ENCODE assay signal across 8 cellular contexts in genomic region chr6:79813854-79814477, GRCh38.
A peak's percentile ranks its signal among the peaks of the same experiment; 100 is the strongest.
DNase-seq lines count a peak whose midpoint lies in the region; ATAC-seq lines count a peak whose summit lies in the region.

No MANE protein-coding gene starts in this region.

- POLR2A ChIA-PET in activated CD4-positive, alpha-beta T cell treated with anti-CD3 and anti-CD28 coated beads, Interleukin-2, amount 10 ng/mL, durations not matched to agents 7 days and 5 days (lab: Charles Lee), result no interaction called here

- no peaks in the 10 kb centered on the region for H3K9me3 ChIP-seq in CD4-positive, CD25-positive, alpha-beta regulatory T cell (ENCODE audit: control insufficient read depth in 2 of 2, low read length in 2 of 2)

- H3K4me3 Mint-ChIP-seq in CD4-positive, CD25-positive, alpha-beta regulatory T cell, result no peak overlapping the region
- no peak overlapping the region for H3K4me3 Mint-ChIP-seq in activated CD4-positive, alpha-beta T cell treated with anti-CD3 and anti-CD28 coated beads, Interleukin-2, amount 10 ng/mL, durations not matched to agents 7 days and 5 days
- H3K4me3 Mint-ChIP-seq in memory B cell, result no peak overlapping the region

- ATAC-seq in CD4-positive, CD25-positive, alpha-beta regulatory T cell (ENCODE audit: low read depth in 2 of 2), result peak; percentile 42 to 58
- ATAC-seq in GM19023 (IDR thresholded peaks at IDR 0.05; ENCODE audit: unreplicated experiment), result peak; percentile 94
- ATAC-seq in HG03108 (IDR thresholded peaks at IDR 0.05; ENCODE audit: unreplicated experiment), result peak; percentile 88
- peak; percentile 57 for ATAC-seq in memory B cell (ENCODE audit: low read depth)

- peaks cover 0 to 2% (median 0%) of the 10 kb centered on the region in 7 donors for H3K9me3 Mint-ChIP-seq in CD4-positive, CD25-positive, alpha-beta regulatory T cell
- H3K9me3 Mint-ChIP-seq in activated CD4-positive, alpha-beta T cell treated with anti-CD3 and anti-CD28 coated beads, Interleukin-2, amount 10 ng/mL, durations not matched to agents 7 days and 5 days, result no peaks in the 10 kb centered on the region
- no peaks in the 10 kb centered on the region for H3K9me3 Mint-ChIP-seq in memory B cell

- no peak overlapping the region for H3K27ac Mint-ChIP-seq in CD4-positive, CD25-positive, alpha-beta regulatory T cell
- H3K27ac Mint-ChIP-seq in activated CD4-positive, alpha-beta T cell treated with anti-CD3 and anti-CD28 coated beads, Interleukin-2, amount 10 ng/mL, durations not matched to agents 7 days and 5 days, result no peak overlapping the region
- H3K27ac Mint-ChIP-seq in memory B cell, result no peak overlapping the region

- H3K36me3 ChIP-seq in CD4-positive, CD25-positive, alpha-beta regulatory T cell (ENCODE audit: control insufficient read depth, insufficient read depth, low read length), result no peaks in the 10 kb centered on the region

- no peaks in the 10 kb centered on the region for H3K4me1 ChIP-seq in CD4-positive, CD25-positive, alpha-beta regulatory T cell (ENCODE audit: control insufficient read depth, insufficient read depth, low read length, poor library complexity, severe bottlenecking)

- peaks cover 6% of the 10 kb centered on the region for H3K27me3 Mint-ChIP-seq in CD4-positive, CD25-positive, alpha-beta regulatory T cell
- peaks cover 7% of the 10 kb centered on the region for H3K27me3 Mint-ChIP-seq in activated CD4-positive, alpha-beta T cell treated with anti-CD3 and anti-CD28 coated beads, Interleukin-2, amount 10 ng/mL, durations not matched to agents 7 days and 5 days
- peaks cover 5% of the 10 kb centered on the region for H3K27me3 Mint-ChIP-seq in memory B cell

- no peak overlapping the region for H3K27ac ChIP-seq in CD4-positive, CD25-positive, alpha-beta regulatory T cell (ENCODE audit: insufficient read depth, low read length, poor library complexity, severe bottlenecking)

- H3K36me3 Mint-ChIP-seq in CD4-positive, CD25-positive, alpha-beta regulatory T cell, result no peaks in the 10 kb centered on the region
- H3K36me3 Mint-ChIP-seq in activated CD4-positive, alpha-beta T cell treated with anti-CD3 and anti-CD28 coated beads, Interleukin-2, amount 10 ng/mL, durations not matched to agents 7 days and 5 days (ENCODE audit: low read depth), result no peaks in the 10 kb centered on the region
- H3K36me3 Mint-ChIP-seq in memory B cell, result no peaks in the 10 kb centered on the region

- H3K27me3 ChIP-seq in CD4-positive, CD25-positive, alpha-beta regulatory T cell (ENCODE audit: control insufficient read depth, insufficient read depth, low read length), result peaks cover 3% of the 10 kb centered on the region

- peak; percentile 13 to 53 (median 38) for DNase-seq in CD4-positive, CD25-positive, alpha-beta regulatory T cell
- DNase-seq in NCI-H2227 (lab: John Stamatoyannopoulos, UW; ENCODE audit: unreplicated experiment) (peak; percentile 73), dermis blood vessel endothelial cell (peak; percentile 87), memory B cell (ENCODE audit: low spot score in 2 of 2) (peak; percentile 42 to 49)
- DNase-seq in activated CD4-positive, alpha-beta T cell treated with anti-CD3 and anti-CD28 coated beads, Interleukin-2, amount 10 ng/mL, durations not matched to agents 7 days and 5 days, result peak; percentile 66
- peak; percentile 29 for DNase-seq in stimulated activated CD8-positive, alpha-beta memory T cell treated with anti-CD3 and anti-CD28 coated beads, Interleukin-15, amount 100 ng/mL, for 48 hours (ENCODE audit: low read depth in 2 of 2)

- no peaks in the 10 kb centered on the region for H3K4me1 Mint-ChIP-seq in CD4-positive, CD25-positive, alpha-beta regulatory T cell
- no peaks in the 10 kb centered on the region for H3K4me1 Mint-ChIP-seq in activated CD4-positive, alpha-beta T cell treated with anti-CD3 and anti-CD28 coated beads, Interleukin-2, amount 10 ng/mL, durations not matched to agents 7 days and 5 days
- H3K4me1 Mint-ChIP-seq in memory B cell, result no peaks in the 10 kb centered on the region

- no peak overlapping the region for H3K4me3 ChIP-seq in CD4-positive, CD25-positive, alpha-beta regulatory T cell (ENCODE audit: low read depth, low read length)

- CTCF ChIA-PET in activated CD4-positive, alpha-beta T cell treated with anti-CD3 and anti-CD28 coated beads, Interleukin-2, amount 10 ng/mL, durations not matched to agents 7 days and 5 days (lab: Charles Lee), result no interaction called here

Comparison
In these comparisons a context has a peak if more than half of its experiments do, and no peak if none do; other contexts are left out.
1. DNase-seq: peak in every context shown above with its lines; median percentile 87 in dermis blood vessel endothelial cell; 73 in NCI-H2227; 66 in activated CD4-positive, alpha-beta T cell treated with anti-CD3 and anti-CD28 coated beads, Interleukin-2, amount 10 ng/mL, durations not matched to agents 7 days and 5 days; 46 in memory B cell; 38 in CD4-positive, CD25-positive, alpha-beta regulatory T cell; 29 in stimulated activated CD8-positive, alpha-beta memory T cell treated with anti-CD3 and anti-CD28 coated beads, Interleukin-15, amount 100 ng/mL, for 48 hours.